Comparison of ENCODE assay signal across 8 cellular contexts in the genomic region with DNA sequence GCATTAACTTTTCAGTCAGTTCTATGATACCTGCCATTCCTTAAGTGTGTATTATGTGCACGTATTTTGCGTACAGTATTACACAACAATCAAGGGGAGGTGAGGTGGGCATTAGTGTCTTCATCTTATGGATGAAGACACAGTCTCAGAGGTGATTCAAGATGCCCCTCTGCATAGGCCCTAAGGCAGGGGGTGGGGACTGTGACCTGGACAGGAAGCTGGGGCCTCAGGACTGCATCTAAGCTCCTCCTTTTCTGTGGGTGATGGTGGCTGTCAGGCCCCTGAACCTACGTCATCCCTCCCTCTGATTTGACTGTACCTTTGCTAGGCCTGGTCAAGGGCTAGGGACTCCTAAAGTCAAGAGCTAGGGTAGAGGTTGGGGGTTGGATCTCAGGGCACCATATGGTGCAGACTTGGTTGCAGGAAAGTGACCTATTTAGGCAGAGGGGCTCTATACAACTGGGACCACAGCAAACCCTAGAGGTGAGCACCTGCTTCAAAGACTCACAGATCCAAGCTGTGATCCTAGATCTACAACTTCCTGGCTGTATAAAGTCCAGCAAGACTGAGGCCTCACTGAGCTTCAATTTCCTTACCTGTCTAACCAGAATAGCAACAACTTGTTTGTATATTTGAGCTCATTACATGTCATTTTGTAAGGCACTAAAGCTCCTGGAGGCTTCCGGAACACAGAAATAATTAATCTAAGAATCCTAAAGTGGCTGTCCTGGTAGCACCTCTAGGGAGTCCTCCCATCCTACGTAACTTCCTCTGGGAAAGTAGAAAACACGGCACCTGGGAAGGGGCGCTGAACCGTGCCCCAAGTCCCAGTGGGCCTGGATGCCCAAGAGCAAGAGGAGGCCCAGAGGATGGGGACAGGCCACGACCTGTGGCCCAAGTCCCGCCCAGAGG. TPM values are rescaled to one million over a fixed set of nuclear protein-coding genes. Genes with fewer than 3 reads are reported as not detected.
DNase-seq lines count a peak whose midpoint lies in the region; ATAC-seq and TF ChIP-seq lines count a peak whose summit lies in the region.

No MANE protein-coding gene starts in this region.

- peak; percentile 80 for DNase-seq in ELF-1 (ENCODE audit: low read depth, low spot score)
- DNase-seq in LNCaP clone FGC (ENCODE audit: low read depth) = peak; percentile 76
- peak; percentile 44 for DNase-seq in MCF 10A (ENCODE audit: unreplicated experiment)
- DNase-seq in mesothelial cell of epicardium (ENCODE audit: low spot score in 2 of 2, unreplicated experiment in 2 of 2) = no peak
- DNase-seq in D341Med (ENCODE audit: low spot score) = no peak
- DNase-seq in NCI-H146 treated with DMSO at 0.1 percent for 48 hours (lab: John Stamatoyannopoulos, UW; ENCODE audit: unreplicated experiment) = no peak

- CTCF ChIA-PET in MCF 10A (lab: Yijun Ruan, JAX) = interaction anchor here (1.0 to 2.1 kb wide), 6 partner anchors 20 to 90 kb away, joined by 3 to 7 read pairs (median 4); no protein-coding TSS in a partner anchor

- ATAC-seq in GM21390 (IDR thresholded peaks at IDR 0.05; ENCODE audit: unreplicated experiment) (peak; percentile 41), HG02588 (IDR thresholded peaks at IDR 0.05; ENCODE audit: unreplicated experiment) (no peak)

- H3K27ac Mint-ChIP-seq in MCF 10A (ENCODE audit: low read depth, unreplicated experiment) (peak overlapping the region; percentile 51), mesothelial cell of epicardium (peak overlapping the region; percentile 79)

- H3K4me1 Mint-ChIP-seq in MCF 10A (ENCODE audit: insufficient read depth, unreplicated experiment) = peaks cover 26% of the 10 kb centered on the region
- H3K4me1 Mint-ChIP-seq in mesothelial cell of epicardium = peaks cover 41% of the 10 kb centered on the region

- TF ChIP-seq CTCF in LNCaP clone FGC (IDR thresholded peaks at IDR 0.05; ENCODE audit: control insufficient read depth, extremely low read depth, insufficient read depth) (no peak), MCF 10A (IDR thresholded peaks at IDR 0.05; ENCODE audit: unreplicated experiment) (no peak), mesothelial cell of epicardium (IDR thresholded peaks at IDR 0.05; ENCODE audit: unreplicated experiment) (no peak)

- BruUV-seq in MCF 10A (replicated peaks; lab: Mats Ljungman, UMichigan) = no TSS peak

- peak overlapping the region; percentile 97 for H3K4me3 ChIP-seq in LNCaP clone FGC (ENCODE audit: low read depth, low read length)

- intact Hi-C loops in MCF 10A (cut with micrococcal nuclease) = loop anchor here (2.0 to 5.0 kb wide), 2 partner anchors 45 to 81 kb away; no protein-coding TSS in a partner anchor

- H3K27me3 Mint-ChIP-seq in MCF 10A (ENCODE audit: insufficient read depth, unreplicated experiment) (no peaks in the 10 kb centered on the region), mesothelial cell of epicardium (ENCODE audit: low read depth) (no peaks in the 10 kb centered on the region)

- H3K9me3 Mint-ChIP-seq in MCF 10A (ENCODE audit: unreplicated experiment) (no peaks in the 10 kb centered on the region), mesothelial cell of epicardium (no peaks in the 10 kb centered on the region)

- POLR2A ChIA-PET in MCF 10A (lab: Yijun Ruan, JAX) = interaction anchor here (0.6 to 13.3 kb wide), 14 partner anchors 10 to 129 kb away, joined by 3 to 282 read pairs (median 6); no protein-coding TSS in a partner anchor

- H3K36me3 Mint-ChIP-seq in MCF 10A (ENCODE audit: insufficient read depth, unreplicated experiment) (peaks cover 7% of the 10 kb centered on the region), mesothelial cell of epicardium (no peaks in the 10 kb centered on the region)

- peak overlapping the region; percentile 93 for H3K4me3 Mint-ChIP-seq in MCF 10A (ENCODE audit: unreplicated experiment)
- H3K4me3 Mint-ChIP-seq in mesothelial cell of epicardium = peak overlapping the region; percentile 95

RNA-seq across cellular contexts. Expression of gene HK1, which starts 39.1 kb away (rescaled TPM):
- 126 and 134 TPM in 2 replicates for total RNA-seq in MCF 10A (2022)
- total RNA-seq in mesothelial cell of epicardium = 61.8 to 68.7 TPM (median 65.6 TPM) in 3 replicates

Comparison
In these comparisons a context has a peak if more than half of its experiments do, and no peak if none do; other contexts are left out.
1. DNase-seq: peak in ELF-1 (single experiment), LNCaP clone FGC (single experiment) and MCF 10A (single experiment); none in mesothelial cell of epicardium (0 of 2), D341Med (single experiment) and NCI-H146 treated with DMSO at 0.1 percent for 48 hours (single experiment).